ENCODE assay signal across 8 cellular contexts in the genomic region with DNA sequence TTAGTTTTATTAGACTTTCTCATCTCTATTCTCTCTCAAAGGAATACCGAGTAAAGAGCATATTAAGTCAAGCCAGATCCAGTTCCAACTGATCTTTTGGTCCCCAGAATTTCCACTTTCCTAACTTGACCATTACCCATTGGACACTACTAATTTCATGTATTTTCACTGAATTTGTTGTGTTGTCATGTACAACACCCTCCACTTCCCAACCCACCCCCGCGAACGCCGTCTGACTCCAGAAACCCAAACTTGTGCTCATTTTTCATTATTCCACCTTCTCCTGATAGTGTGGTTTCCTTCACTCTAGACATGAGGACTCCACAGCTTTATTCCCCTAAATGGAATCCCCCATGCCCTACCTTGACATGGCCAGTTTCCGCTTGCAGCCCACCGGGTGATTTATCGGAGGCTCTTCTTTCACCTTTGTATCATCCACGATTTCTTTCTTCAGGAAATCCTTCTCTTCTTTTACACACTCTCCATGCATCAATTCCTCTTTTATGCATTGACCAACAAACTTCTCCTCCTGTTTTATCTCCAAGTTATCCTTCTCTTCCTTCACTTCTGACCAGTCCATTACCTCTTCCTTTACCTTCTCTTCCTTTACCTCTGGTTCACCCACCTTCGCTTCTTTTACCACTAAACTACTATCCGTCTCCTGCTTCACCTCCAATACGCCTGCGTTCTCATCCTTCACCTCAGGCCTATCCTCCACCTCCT. TPM values are rescaled to one million over a fixed set of nuclear protein-coding genes. Genes with fewer than 3 reads are reported as not detected.
DNase-seq lines count a peak whose midpoint lies in the region; ATAC-seq, FAIRE-seq and TF ChIP-seq lines count a peak whose summit lies in the region.

No MANE protein-coding gene starts in this region.

- POLR2A ChIA-PET in SK-N-SH (lab: Yijun Ruan, JAX): interaction anchor here (0.8 to 1.2 kb wide), 2 partner anchors 432 to 449 kb away, joined by 3 to 4 read pairs; no protein-coding TSS in a partner anchor

- H3K4me3 ChIP-seq in SK-N-SH (ENCODE audit: low read depth in 2 of 2, low read length in 1 of 2) (peak overlapping the region; percentile 71 to 97), keratinocyte (ENCODE audit: control insufficient read depth in 2 of 3, extremely low read depth in 1 of 3, insufficient read depth in 2 of 3, low read depth in 1 of 3, low read length in 3 of 3) (peak overlapping the region; percentile 74 to 96 (median 84)), transverse colon (peak overlapping the region; percentile 52 to 82 (median 66))

- H3K4me1 ChIP-seq in ES-I3 (ENCODE audit: insufficient read depth, low read length) (peaks cover 3% of the 10 kb centered on the region; the same call in 1 of the 2 replicates), SK-N-SH (ENCODE audit: control insufficient read depth in 1 of 2, insufficient read depth in 2 of 2, low read depth in 1 of 2, low read length in 1 of 2) (peaks cover 0 to 12% of the 10 kb centered on the region in 2 experiments; a peak in 2 of 4 replicates), keratinocyte (ENCODE audit: control insufficient read depth, extremely low read depth, insufficient read depth, low read length) (peaks cover 8% of the 10 kb centered on the region), transverse colon (peaks cover 3 to 21% (median 19%) of the 10 kb centered on the region in 4 donors)

- H3K9me1 ChIP-seq in keratinocyte (ENCODE audit: control insufficient read depth, extremely low read depth, insufficient read depth, low read length): no peaks in the 10 kb centered on the region

- no peaks in the 10 kb centered on the region for H4K20me1 ChIP-seq in SK-N-SH (ENCODE audit: insufficient read depth)
- no peaks in the 10 kb centered on the region for H4K20me1 ChIP-seq in keratinocyte (ENCODE audit: control insufficient read depth, extremely low read depth, insufficient read depth, low read length)

- TF ChIP-seq EP300 in SK-N-SH (IDR thresholded peaks at IDR 0.05; ENCODE audit: borderline replicate concordance in 1 of 2, low read depth in 1 of 2, low read length in 1 of 2) (no peak), transverse colon (IDR thresholded peaks at IDR 0.05; ENCODE audit: low read depth) (no peak)

- H3K79me2 ChIP-seq in SK-N-SH (ENCODE audit: insufficient read depth) (peaks cover 52% of the 10 kb centered on the region), keratinocyte (ENCODE audit: control insufficient read depth, insufficient read depth, low read length) (peaks cover 53% of the 10 kb centered on the region)

- H3F3A ChIP-seq in SK-N-SH (replicated peaks; ENCODE audit: insufficient read depth): peaks cover 5% of the 10 kb centered on the region

- H3K9me2 ChIP-seq in SK-N-SH: no peaks in the 10 kb centered on the region

- in situ Hi-C loops in transverse colon (cut with MboI; ENCODE audit: low pct_ligation_motif_present in 1 of 4, low pct_unique_long_range_greater_than_20kb in 1 of 4, low sequenced_read_pairs in 3 of 4): loop anchor here in 3 of 4 donors (10.0 kb wide), 1 partner anchor 403 kb away; no protein-coding TSS in a partner anchor

- H2AFZ ChIP-seq in SK-N-SH (ENCODE audit: low read depth) (peak overlapping the region; percentile 97; the same call in 1 of the 2 replicates), keratinocyte (ENCODE audit: control insufficient read depth, low read length) (peak overlapping the region; percentile 96)

- H3K27me3 ChIP-seq in SK-N-SH (ENCODE audit: insufficient read depth) (no peaks in the 10 kb centered on the region), keratinocyte (ENCODE audit: control insufficient read depth, extremely low read depth, insufficient read depth, low read length) (no peaks in the 10 kb centered on the region), transverse colon (no peaks in the 10 kb centered on the region)

- TF ChIP-seq POLR2A in transverse colon (IDR thresholded peaks at IDR 0.05): no peak

- H3K9ac ChIP-seq in ES-I3 (ENCODE audit: low read depth, low read length) (peak overlapping the region; percentile 72), SK-N-SH (peak overlapping the region; percentile 76), keratinocyte (ENCODE audit: control insufficient read depth, extremely low read depth, insufficient read depth, low read length) (peak overlapping the region; percentile 84)

- peak overlapping the region; percentile 96 for H3K4me2 ChIP-seq in SK-N-SH
- H3K4me2 ChIP-seq in keratinocyte (ENCODE audit: control insufficient read depth, extremely low read depth, insufficient read depth, low read depth, low read length): peak overlapping the region; percentile 81

- intact Hi-C loops in transverse colon (cut with DNase I; ENCODE audit: low total_unique reads): no loop called here

- peaks cover 8% of the 10 kb centered on the region; the same call in 1 of the 2 replicates for H3K36me3 ChIP-seq in ES-I3 (ENCODE audit: insufficient read depth, low read length)
- peaks cover 34 to 35% of the 10 kb centered on the region in 2 experiments for H3K36me3 ChIP-seq in SK-N-SH (replicated peaks in 1 of 2; ENCODE audit: control insufficient read depth in 1 of 2, insufficient read depth in 2 of 2, low read length in 1 of 2)
- H3K36me3 ChIP-seq in keratinocyte (ENCODE audit: control insufficient read depth in 2 of 2, extremely low read depth in 1 of 2, insufficient read depth in 2 of 2, low read length in 2 of 2): peaks cover 7% of the 10 kb centered on the region in 2 experiments
- peaks cover 0 to 5% (median 0%) of the 10 kb centered on the region in 4 donors for H3K36me3 ChIP-seq in transverse colon

- no peak for TF ChIP-seq RAD21 in SK-N-SH (IDR thresholded peaks at IDR 0.05; ENCODE audit: low read length)

- H3K9me3 ChIP-seq in ES-I3 (ENCODE audit: control insufficient read depth, insufficient read depth, low read length) (no peaks in the 10 kb centered on the region), SK-N-SH (no peaks in the 10 kb centered on the region), keratinocyte (ENCODE audit: control insufficient read depth, low read depth, low read length) (no peaks in the 10 kb centered on the region), transverse colon (no peaks in the 10 kb centered on the region)

- H3K27ac ChIP-seq in SK-N-SH (ENCODE audit: low read depth in 2 of 2, low read length in 1 of 2): peak overlapping the region; percentile 78 to 80; a peak in 3 of 4 replicates
- H3K27ac ChIP-seq in keratinocyte (ENCODE audit: control insufficient read depth, insufficient read depth, low read length): peak overlapping the region; percentile 66
- H3K27ac ChIP-seq in transverse colon: peak overlapping the region; percentile 89 to 91 (median 90)

- peak; percentile 25 for ATAC-seq in HG02588 (IDR thresholded peaks at IDR 0.05; ENCODE audit: unreplicated experiment)

- no peak for DNase-seq in SK-N-SH
- no peak for DNase-seq in keratinocyte (ENCODE audit: low read depth, low spot score)
- no peak for DNase-seq in transverse colon
- no peak for DNase-seq in NCI-H345 (lab: John Stamatoyannopoulos, UW)
- DNase-seq in activated CD4-positive, alpha-beta T cell treated with anti-CD3 and anti-CD28 coated beads for 48 hours: no peak
- no peak for DNase-seq in NCI-H1436 (lab: John Stamatoyannopoulos, UW)

- peak; percentile 17 for FAIRE-seq in keratinocyte (lab: Jason Lieb, UNC)

- dilution Hi-C loops in keratinocyte (cut with MboI; ENCODE audit: extremely low pct_ligation_motif_present, low sequenced_read_pairs): no loop called here

- TF ChIP-seq CTCF in SK-N-SH (IDR thresholded peaks at IDR 0.05) (no peak), keratinocyte (optimal IDR thresholded peaks at IDR 0.05 in 1 of 3, IDR thresholded peaks at IDR 0.05 in 1 of 3, conservative IDR thresholded peaks at IDR 0.05 in 1 of 3; ENCODE audit: extremely low read depth in 1 of 3, insufficient read depth in 2 of 3, low read length in 3 of 3) (no peak), transverse colon (IDR thresholded peaks at IDR 0.05) (no peak)

- CTCF ChIA-PET in SK-N-SH (lab: Yijun Ruan, JAX): interaction anchor here (0.8 to 2.6 kb wide), 4 partner anchors 15 to 399 kb away, joined by 3 to 14 read pairs (median 12); no protein-coding TSS in a partner anchor

- 5% methylated on average over 13 of the region's 13 CpGs for WGBS in SK-N-SH (ENCODE audit: low lambda C conversion rate)
- 10 to 13% methylated on average over 13 of the region's 13 CpGs for WGBS in transverse colon (ENCODE audit: low coverage in 1 of 2), 2 donors

TF ChIP-seq in SK-N-SH, 30 proteins besides CTCF, POLR2A, EP300 and RAD21 (continues in another document):
- TF ChIP-seq YY1 (IDR thresholded peaks at IDR 0.05; ENCODE audit: low read depth): 0 out of 2 replicates have a peak, but pooled peaks have one; percentile 9
- no peak for TF ChIP-seq NFIC (IDR thresholded peaks at IDR 0.05; ENCODE audit: borderline replicate concordance)

RNA-seq across cellular contexts. Expression of gene ZNHIT6, which starts 0.8 kb away (rescaled TPM):
- polyA plus RNA-seq in SK-N-SH (2012; rRNA removed) (7.7 and 10.1 TPM in 2 replicates), keratinocyte (10.6 to 20.9 TPM (median 11.3 TPM) in 3 replicates)
- 11.5 and 16.9 TPM in 2 replicates for polyA plus RNA-seq in SK-N-SH (2012; cell fraction: cytosol; rRNA removed)
- polyA plus RNA-seq in SK-N-SH (2012; cell fraction: nucleus; rRNA removed): 4.1 and 9.0 TPM in 2 replicates
- 7.2 TPM for polyA plus RNA-seq in keratinocyte (2011; ENCODE audit: low read depth)
- polyA plus RNA-seq in keratinocyte (2011; cell fraction: cytosol; rRNA removed): 12.0 and 19.0 TPM in 2 replicates
- 24.7 and 30.0 TPM in 2 replicates for polyA plus RNA-seq in keratinocyte (2011; cell fraction: nucleus; rRNA removed)
- 12.3 and 24.9 TPM in 2 replicates for polyA plus RNA-seq in keratinocyte (2012; ENCODE audit: low replicate concordance)
- polyA minus RNA-seq in keratinocyte: 5.1 to 10.2 TPM (median 7.0 TPM) in 3 replicates
- polyA minus RNA-seq in keratinocyte (2011; cell fraction: cytosol; rRNA and poly(A)+ RNA removed): 4.2 TPM
- 6.2 and 14.3 TPM in 2 replicates for polyA minus RNA-seq in keratinocyte (2011; cell fraction: nucleus; rRNA and poly(A)+ RNA removed)
- total RNA-seq in transverse colon: 1 to 10 TPM; 2.6 to 7.8 (median 4.8) TPM
